Comparison of ENCODE assay signal across 10 cellular contexts in the genomic region with DNA sequence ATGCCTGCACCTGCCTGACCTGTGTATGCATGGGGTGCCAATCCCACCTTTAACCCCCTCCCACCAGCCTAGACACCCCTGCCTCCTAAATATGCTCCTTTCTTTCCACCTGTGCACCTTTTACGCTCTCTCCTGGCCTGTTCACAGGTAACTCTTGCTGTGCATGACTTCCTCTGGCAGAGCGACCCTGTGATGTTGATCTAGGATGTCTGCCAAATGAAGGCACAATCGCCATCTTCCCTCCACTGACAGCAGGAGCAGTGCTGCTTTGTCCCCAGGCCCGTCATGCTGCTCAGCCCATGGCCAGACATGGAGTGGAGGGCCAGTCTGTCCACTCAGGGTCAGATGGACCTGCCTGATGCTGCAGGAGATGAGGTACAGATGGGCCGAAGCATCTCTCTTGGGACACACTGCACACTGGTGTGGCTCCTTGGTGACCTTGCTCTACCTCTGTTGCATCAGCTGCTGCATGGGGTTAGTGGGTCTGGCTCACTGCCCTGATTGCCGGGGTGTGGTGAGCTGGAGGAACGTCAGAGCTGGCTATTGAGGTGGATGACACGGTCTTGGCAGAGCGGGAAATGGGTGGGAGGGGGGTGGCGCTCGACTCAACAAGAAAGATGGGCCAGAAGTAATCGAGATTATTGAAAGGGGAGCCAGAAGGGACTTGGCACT.
DNase-seq lines count a peak whose midpoint lies in the region; ATAC-seq and TF ChIP-seq lines count a peak whose summit lies in the region.
"Had no signal": no experiment of that assay in that cellular context is flagged by ENCODE, and none has a peak within 500 bp of the region (broad histone marks: within the 10 kb centered on the region; RNA-seq: fewer than 3 reads in every experiment).

No MANE protein-coding gene starts in this region.

- H3K4me3 ChIP-seq in coronary artery: no peak overlapping the region
- H3K4me3 ChIP-seq: dorsolateral prefrontal cortex had no signal

- no peak for ATAC-seq in HG03025 (IDR thresholded peaks at IDR 0.05; ENCODE audit: low FRiP score, unreplicated experiment)

- no peak for TF ChIP-seq CTCF in coronary artery (IDR thresholded peaks at IDR 0.05)

- H3K27ac ChIP-seq in coronary artery: no peak overlapping the region
- H3K27ac ChIP-seq: dorsolateral prefrontal cortex had no signal

- peak; percentile 79 for DNase-seq in Daoy (ENCODE audit: low read depth)
- DNase-seq in NCI-H2196 treated with DMSO at 0.1 percent for 48 hours (lab: John Stamatoyannopoulos, UW; ENCODE audit: unreplicated experiment): peak; percentile 79
- peak; percentile 81 for DNase-seq in coronary artery (ENCODE audit: low spot score)
- peak; percentile 90 for DNase-seq in posterior vena cava (ENCODE audit: low spot score)
- DNase-seq in NOMO-1 (lab: John Stamatoyannopoulos, UW; ENCODE audit: unreplicated experiment in 2 of 2): no peak
- DNase-seq in cortex of kidney (lab: John Stamatoyannopoulos, UW): no peak
- no peak for DNase-seq in D341Med (ENCODE audit: low spot score)
- DNase-seq: activated CD4-positive, alpha-beta T cell treated with anti-CD3 and anti-CD28 coated beads, Interleukin-2, amount 50 U/mL, for 4 hours had no signal

- intact Hi-C loops in posterior vena cava (cut with DNase I): no loop called here

Comparison
In these comparisons a context has a peak if more than half of its experiments do, and no peak if none do; other contexts are left out.
1. DNase-seq: peak in Daoy (single experiment), NCI-H2196 treated with DMSO at 0.1 percent for 48 hours (single experiment), coronary artery (single experiment) and posterior vena cava (single experiment); none in NOMO-1 (0 of 2), cortex of kidney (single experiment) and D341Med (single experiment).